Comparison of ENCODE assay signal across 8 cellular contexts in the genomic region with DNA sequence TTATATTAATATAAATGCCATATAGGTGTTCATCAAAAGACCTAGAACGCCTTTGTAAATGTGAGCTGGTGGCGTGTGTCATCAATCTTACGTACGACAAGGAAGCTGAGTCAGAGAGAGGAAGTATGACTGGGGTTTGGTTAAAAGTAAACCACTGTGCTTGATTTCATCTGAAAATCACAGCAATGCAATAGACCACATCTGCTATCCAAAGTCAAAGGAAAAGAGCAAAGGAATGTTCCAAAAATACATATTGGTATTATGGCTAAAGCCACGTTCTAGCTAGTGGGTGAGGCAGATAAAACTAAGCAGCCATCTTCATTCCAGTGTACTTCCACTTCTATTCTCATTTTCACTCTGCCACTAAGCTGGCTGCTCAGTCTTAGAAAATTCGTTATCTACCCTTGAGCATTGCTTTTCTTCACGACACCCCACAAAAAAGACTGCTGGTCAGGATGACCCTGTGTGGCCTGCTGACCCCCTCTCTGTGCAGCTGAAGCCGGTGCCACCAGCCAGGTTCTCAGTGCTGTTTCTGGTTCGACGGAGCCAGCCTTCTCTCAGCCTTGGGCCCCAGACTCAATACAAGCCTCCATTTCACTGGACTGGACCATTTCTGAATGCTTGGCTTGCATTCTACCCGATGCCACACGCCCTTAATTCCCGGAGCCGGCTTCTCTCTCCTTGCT. TPM values are rescaled to one million over a fixed set of nuclear protein-coding genes. Genes with fewer than 3 reads are reported as not detected.
A peak's percentile ranks its signal among the peaks of the same experiment; 100 is the strongest.
DNase-seq lines count a peak whose midpoint lies in the region; ATAC-seq and TF ChIP-seq lines count a peak whose summit lies in the region.

No MANE protein-coding gene starts in this region.

- intact Hi-C loops in activated CD4-positive, alpha-beta T cell treated with anti-CD3 and anti-CD28 coated beads for 36 hours (cut with DNase I, micrococcal nuclease) = loop anchor here (1.0 to 10.0 kb wide), 6 partner anchors 26 to 680 kb away; no protein-coding TSS in a partner anchor

- no peaks in the 10 kb centered on the region for H3K9me3 Mint-ChIP-seq in activated CD4-positive, alpha-beta T cell treated with anti-CD3 and anti-CD28 coated beads for 36 hours (ENCODE audit: low read depth)

- H3K4me1 ChIP-seq in OCI-LY3 (ENCODE audit: low read length) (peaks cover 13% of the 10 kb centered on the region), skeletal muscle satellite cell (ENCODE audit: control insufficient read depth, insufficient read depth, low read length) (peaks cover 26% of the 10 kb centered on the region)

- H3K27ac Mint-ChIP-seq in activated CD4-positive, alpha-beta T cell treated with anti-CD3 and anti-CD28 coated beads for 36 hours = no peak overlapping the region

- peaks cover 24% of the 10 kb centered on the region for H3K4me1 Mint-ChIP-seq in activated CD4-positive, alpha-beta T cell treated with anti-CD3 and anti-CD28 coated beads for 36 hours

- H3K9me3 ChIP-seq in OCI-LY3 (ENCODE audit: insufficient read depth, low read length) (no peaks in the 10 kb centered on the region), skeletal muscle satellite cell (replicated peaks; ENCODE audit: low read length) (no peaks in the 10 kb centered on the region)

- CTCF ChIA-PET in activated CD4-positive, alpha-beta T cell treated with anti-CD3 and anti-CD28 coated beads for 36 hours (lab: Charles Lee) = interaction anchor here (0.7 to 1.5 kb wide), 2 partner anchors 25 to 1001 kb away, joined by 3 to 4 read pairs; no protein-coding TSS in a partner anchor

- DNase-seq in activated CD4-positive, alpha-beta T cell treated with anti-CD3 and anti-CD28 coated beads for 36 hours = peak; percentile 63
- no peak for DNase-seq in activated CD4-positive, alpha-beta T cell treated with anti-CD3 and anti-CD28 coated beads, Interleukin-2, amount 50 U/mL, for 4 hours
- peak; percentile 83 for DNase-seq in dedifferentiated amniotic fluid mesenchymal stem cell (ENCODE audit: extremely low spot score)
- no peak for DNase-seq in NCI-H774 (lab: John Stamatoyannopoulos, UW)
- no peak for DNase-seq in GM19240 (ENCODE audit: insufficient read length, low spot score)

- peak; percentile 81 for ATAC-seq in activated CD4-positive, alpha-beta T cell treated with anti-CD3 and anti-CD28 coated beads for 36 hours
- no peak for ATAC-seq in GM18511 (IDR thresholded peaks at IDR 0.05; ENCODE audit: unreplicated experiment)

- TF ChIP-seq CTCF in OCI-LY3 (IDR thresholded peaks at IDR 0.05; ENCODE audit: low read depth, low read length) = no peak

- H3K79me2 ChIP-seq in OCI-LY3 (ENCODE audit: low read length) = no peaks in the 10 kb centered on the region

- peaks cover 4% of the 10 kb centered on the region; the same call in 1 of the 2 replicates for H3K27me3 ChIP-seq in OCI-LY3 (ENCODE audit: low read depth, low read length)
- no peaks in the 10 kb centered on the region for H3K27me3 ChIP-seq in skeletal muscle satellite cell (ENCODE audit: control insufficient read depth, insufficient read depth, low read length)

- H3K27ac ChIP-seq in OCI-LY3 (ENCODE audit: low read length) = no peak overlapping the region

- H3K36me3 Mint-ChIP-seq in activated CD4-positive, alpha-beta T cell treated with anti-CD3 and anti-CD28 coated beads for 36 hours (ENCODE audit: low read depth) = no peaks in the 10 kb centered on the region

- H3K4me3 Mint-ChIP-seq in activated CD4-positive, alpha-beta T cell treated with anti-CD3 and anti-CD28 coated beads for 36 hours = no peak overlapping the region

- no peak overlapping the region for H3K9ac ChIP-seq in OCI-LY3 (ENCODE audit: low read length)
- H3K9ac ChIP-seq in skeletal muscle satellite cell (ENCODE audit: low read depth, low read length) = peak overlapping the region; percentile 72

- no peaks in the 10 kb centered on the region for H4K20me1 ChIP-seq in OCI-LY3 (ENCODE audit: insufficient read depth, low read length)

- H3K36me3 ChIP-seq in OCI-LY3 (replicated peaks; ENCODE audit: low read depth, low read length) = no peaks in the 10 kb centered on the region
- H3K36me3 ChIP-seq in skeletal muscle satellite cell (ENCODE audit: insufficient read depth, low read length) = no peaks in the 10 kb centered on the region

- H3K4me3 ChIP-seq in OCI-LY3 (ENCODE audit: low read length) (peak overlapping the region; percentile 59), skeletal muscle satellite cell (ENCODE audit: low read length) (peak overlapping the region; percentile 21)

- H3K4me2 ChIP-seq in OCI-LY3 (ENCODE audit: low read length) (peak overlapping the region; percentile 61), skeletal muscle satellite cell (ENCODE audit: low read length) (peak overlapping the region; percentile 60)

- H3K27me3 Mint-ChIP-seq in activated CD4-positive, alpha-beta T cell treated with anti-CD3 and anti-CD28 coated beads for 36 hours = peaks cover 41% of the 10 kb centered on the region

- H2AFZ ChIP-seq in OCI-LY3 (ENCODE audit: low read depth, low read length) = peak overlapping the region; percentile 71

- POLR2A ChIA-PET in activated CD4-positive, alpha-beta T cell treated with anti-CD3 and anti-CD28 coated beads for 36 hours (lab: Charles Lee) = interaction anchor here (1.1 kb wide), 1 partner anchor 26 kb away, joined by 3 read pairs; no protein-coding TSS in a partner anchor

RNA-seq across cellular contexts. Expression of gene SHC3, which starts 23.8 kb away (rescaled TPM):
- total RNA-seq in activated CD4-positive, alpha-beta T cell treated with anti-CD3 and anti-CD28 coated beads for 36 hours = not detected
- total RNA-seq in skeletal muscle satellite cell (2012; rRNA removed) = 2.8 and 3.7 TPM in 2 replicates

Comparison
In these comparisons a context has a peak if more than half of its experiments do, and no peak if none do; other contexts are left out.
1. DNase-seq: peak in activated CD4-positive, alpha-beta T cell treated with anti-CD3 and anti-CD28 coated beads for 36 hours (single experiment) and dedifferentiated amniotic fluid mesenchymal stem cell (single experiment); none in activated CD4-positive, alpha-beta T cell treated with anti-CD3 and anti-CD28 coated beads, Interleukin-2, amount 50 U/mL, for 4 hours (0 of 2), NCI-H774 (single experiment) and GM19240 (single experiment).